In genomic region chr1:34389974-34390373, GRCh38 we compare ENCODE assay signal across 29 cellular contexts.
"Had no signal": no experiment of that assay in that cellular context is flagged by ENCODE, and none has a peak within 500 bp of the region (broad histone marks: within the 10 kb centered on the region; RNA-seq: fewer than 3 reads in every experiment).

No MANE protein-coding gene starts in this region.

- H3K27me3 Mint-ChIP-seq: dendritic cell treated with granulocyte-macrophage colony-stimulating factor and Interleukin-4, amounts not matched to agents 40 ng/mL and 50 ng/mL, for 4 days had no signal

- H3K4me2 ChIP-seq: hepatocyte had no signal

- H2AFZ ChIP-seq: hepatocyte had no signal

- H3K9me3 ChIP-seq: colonic mucosa, esophagus squamous epithelium had no signal

- H3K4me3 Mint-ChIP-seq: dendritic cell treated with granulocyte-macrophage colony-stimulating factor and Interleukin-4, amounts not matched to agents 40 ng/mL and 50 ng/mL, for 4 days; effector memory CD8-positive, alpha-beta T cell; endodermal cell had no signal

- H3K27me3 ChIP-seq: colonic mucosa, esophagus muscularis mucosa, esophagus squamous epithelium, foreskin keratinocyte, gastrocnemius medialis, hepatocyte had no signal

- H3K36me3 ChIP-seq: colonic mucosa, esophagus muscularis mucosa, esophagus squamous epithelium, gastrocnemius medialis, gastroesophageal sphincter, heart left ventricle, heart right ventricle had no signal

- H3K27ac Mint-ChIP-seq: dendritic cell treated with granulocyte-macrophage colony-stimulating factor and Interleukin-4, amounts not matched to agents 40 ng/mL and 50 ng/mL, for 4 days; effector memory CD8-positive, alpha-beta T cell; endodermal cell had no signal

- H3K79me2 ChIP-seq: hepatocyte had no signal

- H3K9me3 Mint-ChIP-seq: effector memory CD8-positive, alpha-beta T cell had no signal

- DNase-seq: colonic mucosa; cortex of kidney; dermis blood vessel endothelial cell; dorsolateral prefrontal cortex; effector CD4-positive, alpha-beta T cell; effector CD8-positive, alpha-beta T cell; effector memory CD4-positive, alpha-beta T cell; effector memory CD8-positive, alpha-beta T cell; endodermal cell; erythroblast; esophagus squamous epithelium; foreskin fibroblast; foreskin keratinocyte; foreskin melanocyte; gastrocnemius medialis; glutamatergic neuron; head of caudate nucleus; heart left ventricle; heart right ventricle had no signal

- H3K27ac ChIP-seq: colonic mucosa, coronary artery, dorsolateral prefrontal cortex, epithelial cell of prostate, esophagus muscularis mucosa, esophagus squamous epithelium, foreskin keratinocyte, gastrocnemius medialis, gastroesophageal sphincter, heart left ventricle, heart right ventricle, hepatocyte had no signal

- ATAC-seq: effector memory CD8-positive, alpha-beta T cell; esophagus mucosa; foreskin keratinocyte; gastrocnemius medialis; gastroesophageal sphincter; heart left ventricle; heart right ventricle had no signal

- H3K4me1 ChIP-seq: colonic mucosa, esophagus muscularis mucosa, esophagus squamous epithelium, foreskin keratinocyte, gastrocnemius medialis, gastroesophageal sphincter, heart left ventricle, heart right ventricle had no signal

- H3K4me1 Mint-ChIP-seq: endodermal cell had no signal

- H3K4me3 ChIP-seq: colonic mucosa, coronary artery, dorsolateral prefrontal cortex, esophagus muscularis mucosa, esophagus squamous epithelium, gastrocnemius medialis, gastroesophageal sphincter, heart left ventricle, heart right ventricle, hepatocyte had no signal

- FAIRE-seq: colon, endothelial cell of umbilical vein, frontal cortex had no signal
